In genomic region chr1:245025525-245025924, GRCh38 we compare ENCODE assay signal across 7 cellular contexts.
"Had no signal": no experiment of that assay in that cellular context is flagged by ENCODE, and none has a peak within 500 bp of the region (broad histone marks: within the 10 kb centered on the region; RNA-seq: fewer than 3 reads in every experiment).

No MANE protein-coding gene starts in this region.

- FAIRE-seq: HepG2, HTR-8/SVneo had no signal

- H3K9ac ChIP-seq: KMS-11 had no signal

- DNase-seq: IMR-90, KBM-7, KG1 had no signal

- ATAC-seq: HepG2 had no signal

- H3K4me2 ChIP-seq: KMS-11 had no signal

- H3K27ac ChIP-seq: HL-60, KMS-11 had no signal
